Comparison of ENCODE assay signal across 28 cellular contexts in genomic region chr3:62777130-62777529, GRCh38.
"Had no signal": no experiment of that assay in that cellular context is flagged by ENCODE, and none has a peak within 500 bp of the region (broad histone marks: within the 10 kb centered on the region; RNA-seq: fewer than 3 reads in every experiment).

No MANE protein-coding gene starts in this region.

- H3K9me3 ChIP-seq: stomach, suprapubic skin, testis, thoracic aorta, thyroid gland, tibial artery, tibial nerve, transverse colon, upper lobe of left lung, upper lobe of right lung, uterus, vagina had no signal

- H3K4me3 ChIP-seq: stomach, suprapubic skin, testis, thoracic aorta, thyroid gland, tibial artery, tibial nerve, transverse colon, upper lobe of left lung, upper lobe of right lung, uterus, vagina had no signal

- H3K4me1 ChIP-seq: stomach, suprapubic skin, testis, tibial artery, tibial nerve, transverse colon, upper lobe of left lung, upper lobe of right lung, uterus, vagina had no signal

- H3K27ac Mint-ChIP-seq: stimulated activated effector memory CD8-positive, alpha-beta T cell treated with anti-CD3 and anti-CD28 coated beads, Interleukin-12 subunit alpha, Interleukin-12 subunit beta, amount 100 ng/mL, for 72 hours; stimulated activated memory B cell treated with anti-CD40 and anti-IgM and Interleukin-4, amounts not matched to agents 10 μg/mL and 1 μg/mL and 100 μg/mL, for 72 hours; stimulated activated naive B cell treated with anti-CD40 and anti-IgM and Interleukin-4, amounts not matched to agents 10 μg/mL and 1 μg/mL and 100 μg/mL, for 72 hours; stimulated activated naive CD8-positive, alpha-beta T cell treated with anti-CD3 and anti-CD28 coated beads, Interleukin-15, Interleukin-2, amounts not matched to agents 100 ng/mL and 50 ng/mL, for 24 hours; type B pancreatic cell had no signal

- H3K36me3 ChIP-seq: stomach, suprapubic skin, thoracic aorta, thyroid gland, tibial artery, tibial nerve, transverse colon, upper lobe of left lung, upper lobe of right lung, uterus, vagina had no signal

- DNase-seq: stimulated activated CD4-positive, alpha-beta T cell treated with anti-CD3 and anti-CD28 coated beads, Interleukin-2, amount 100 ng/mL, for 48 hours; stimulated activated CD4-positive, alpha-beta T cell treated with anti-CD3 and anti-CD28 coated beads, Interleukin-4, amount 100 ng/mL, for 1 hour; stimulated activated CD4-positive, alpha-beta T cell treated with anti-CD3 and anti-CD28 coated beads, Interleukin-4, amount 100 ng/mL, for 24 hours; stimulated activated CD4-positive, alpha-beta T cell treated with anti-CD3 and anti-CD28 coated beads, Interleukin-4, amount 100 ng/mL, for 4 hours; stimulated activated CD8-positive, alpha-beta memory T cell treated with anti-CD3 and anti-CD28 coated beads, Interleukin-4, amount 100 ng/mL, for 48 hours; stimulated activated naive B cell treated with anti-CD40 and anti-IgM and Interleukin-4, amounts not matched to agents 10 μg/mL and 1 μg/mL and 100 μg/mL, for 72 hours; stimulated activated naive CD4-positive, alpha-beta T cell; stimulated activated naive CD4-positive, alpha-beta T cell treated with Interleukin-2 at 50 U/mL for 16 hours; stimulated activated naive CD8-positive, alpha-beta T cell treated with anti-CD3 and anti-CD28 coated beads, Interleukin-15, amount 100 ng/mL, for 72 hours; stimulated activated naive CD8-positive, alpha-beta T cell treated with anti-CD3 and anti-CD28 coated beads, Interleukin-15, Interleukin-2, amounts not matched to agents 100 U/mL and 50 U/mL, for 24 hours; stomach; substantia nigra; testis; thyroid gland; tibial artery; transverse colon; trophoblast cell; upper lobe of left lung; upper lobe of right lung; uterus had no signal

- H3K27me3 ChIP-seq: stomach, suprapubic skin, testis, thyroid gland, tibial artery, tibial nerve, transverse colon, upper lobe of left lung, upper lobe of right lung, uterus, vagina had no signal

- H3K36me3 Mint-ChIP-seq: stimulated activated effector memory CD8-positive, alpha-beta T cell treated with anti-CD3 and anti-CD28 coated beads, Interleukin-12 subunit alpha, Interleukin-12 subunit beta, amount 100 ng/mL, for 72 hours; stimulated activated memory B cell treated with anti-CD40 and anti-IgM and Interleukin-4, amounts not matched to agents 10 μg/mL and 1 μg/mL and 100 μg/mL, for 72 hours; stimulated activated naive B cell treated with anti-CD40 and anti-IgM and Interleukin-4, amounts not matched to agents 10 μg/mL and 1 μg/mL and 100 μg/mL, for 72 hours; type B pancreatic cell had no signal

- H3K27me3 Mint-ChIP-seq: stimulated activated memory B cell treated with anti-CD40 and anti-IgM and Interleukin-4, amounts not matched to agents 10 μg/mL and 1 μg/mL and 100 μg/mL, for 72 hours; stimulated activated naive B cell treated with anti-CD40 and anti-IgM and Interleukin-4, amounts not matched to agents 10 μg/mL and 1 μg/mL and 100 μg/mL, for 72 hours; stimulated activated naive CD8-positive, alpha-beta T cell treated with anti-CD3 and anti-CD28 coated beads, Interleukin-15, amount 100 ng/mL, for 72 hours; stimulated activated naive CD8-positive, alpha-beta T cell treated with anti-CD3 and anti-CD28 coated beads, Interleukin-15, Interleukin-2, amounts not matched to agents 100 ng/mL and 50 ng/mL, for 24 hours; type B pancreatic cell had no signal

- H3K9me3 Mint-ChIP-seq: stimulated activated memory B cell treated with anti-CD40 and anti-IgM and Interleukin-4, amounts not matched to agents 10 μg/mL and 1 μg/mL and 100 μg/mL, for 72 hours; type B pancreatic cell had no signal

- H3K27ac ChIP-seq: stomach, suprapubic skin, testis, thoracic aorta, thyroid gland, tibial artery, tibial nerve, transverse colon, upper lobe of left lung, upper lobe of right lung, uterus, vagina had no signal

- ATAC-seq: stimulated activated effector memory CD8-positive, alpha-beta T cell treated with anti-CD3 and anti-CD28 coated beads, Interleukin-12 subunit alpha, Interleukin-12 subunit beta, amount 100 ng/mL, for 72 hours; stimulated activated memory B cell treated with anti-CD40 and anti-IgM and Interleukin-4, amounts not matched to agents 10 μg/mL and 1 μg/mL and 100 μg/mL, for 72 hours; stimulated activated naive B cell treated with anti-CD40 and anti-IgM and Interleukin-4, amounts not matched to agents 10 μg/mL and 1 μg/mL and 100 μg/mL, for 72 hours; stimulated activated naive CD8-positive, alpha-beta T cell treated with anti-CD3 and anti-CD28 coated beads, Interleukin-15, amount 100 ng/mL, for 72 hours; stimulated activated naive CD8-positive, alpha-beta T cell treated with anti-CD3 and anti-CD28 coated beads, Interleukin-15, Interleukin-2, amounts not matched to agents 100 U/mL and 50 U/mL, for 24 hours; upper lobe of right lung had no signal

- H3K4me1 Mint-ChIP-seq: stimulated activated effector memory CD8-positive, alpha-beta T cell treated with anti-CD3 and anti-CD28 coated beads, Interleukin-12 subunit alpha, Interleukin-12 subunit beta, amount 100 ng/mL, for 72 hours; stimulated activated memory B cell treated with anti-CD40 and anti-IgM and Interleukin-4, amounts not matched to agents 10 μg/mL and 1 μg/mL and 100 μg/mL, for 72 hours; stimulated activated naive B cell treated with anti-CD40 and anti-IgM and Interleukin-4, amounts not matched to agents 10 μg/mL and 1 μg/mL and 100 μg/mL, for 72 hours; stimulated activated naive CD8-positive, alpha-beta T cell treated with anti-CD3 and anti-CD28 coated beads, Interleukin-15, amount 100 ng/mL, for 72 hours had no signal

- H3K4me3 Mint-ChIP-seq: stimulated activated effector memory CD8-positive, alpha-beta T cell treated with anti-CD3 and anti-CD28 coated beads, Interleukin-12 subunit alpha, Interleukin-12 subunit beta, amount 100 ng/mL, for 72 hours; stimulated activated memory B cell treated with anti-CD40 and anti-IgM and Interleukin-4, amounts not matched to agents 10 μg/mL and 1 μg/mL and 100 μg/mL, for 72 hours; stimulated activated naive B cell treated with anti-CD40 and anti-IgM and Interleukin-4, amounts not matched to agents 10 μg/mL and 1 μg/mL and 100 μg/mL, for 72 hours; stimulated activated naive CD8-positive, alpha-beta T cell treated with anti-CD3 and anti-CD28 coated beads, Interleukin-15, amount 100 ng/mL, for 72 hours; stimulated activated naive CD8-positive, alpha-beta T cell treated with anti-CD3 and anti-CD28 coated beads, Interleukin-15, Interleukin-2, amounts not matched to agents 100 ng/mL and 50 ng/mL, for 24 hours; type B pancreatic cell had no signal
